In genomic region chr10:50574932-50575331, GRCh38 we compare ENCODE assay signal across 31 cellular contexts. TPM values are rescaled to one million over a fixed set of nuclear protein-coding genes. Genes with fewer than 3 reads are reported as not detected.
A peak's percentile ranks its signal among the peaks of the same experiment; 100 is the strongest.
DNase-seq lines count a peak whose midpoint lies in the region; ATAC-seq, FAIRE-seq and TF ChIP-seq lines count a peak whose summit lies in the region.
"Had no signal": no experiment of that assay in that cellular context is flagged by ENCODE, and none has a peak within 500 bp of the region (broad histone marks: within the 10 kb centered on the region; RNA-seq: fewer than 3 reads in every experiment).

No MANE protein-coding gene starts in this region.

- no peak overlapping the region for H3K4me3 ChIP-seq in K562
- no peak overlapping the region for H3K4me3 ChIP-seq in right cardiac atrium (ENCODE audit: low read length)
- H3K4me3 ChIP-seq: A549; BLaER1; BLaER1 treated with 17β-estradiol and CSF1 and Interleukin-3, amounts not matched to agents 10 nM and 100 nM had no signal

- H3K79me2 ChIP-seq in K562 (ENCODE audit: control insufficient read depth, insufficient read depth, low read length) = peaks cover 94% of the 10 kb centered on the region

- no peak for TF ChIP-seq POLR2A in K562 (conservative IDR thresholded peaks at IDR 0.05)
- TF ChIP-seq POLR2A in erythroblast (IDR thresholded peaks at IDR 0.05; ENCODE audit: low read length) = no peak

- no peaks in the 10 kb centered on the region for H4K20me1 ChIP-seq in K562 (replicated peaks; ENCODE audit: control insufficient read depth, insufficient read depth, low read length)

- POLR2A ChIA-PET in K562 (lab: Yijun Ruan, JAX) = interaction anchor here (0.8 to 5.5 kb wide), 5 partner anchors 7 to 192 kb away, joined by 3 to 67 read pairs (median 5); no protein-coding TSS in a partner anchor

- H3K4me1 ChIP-seq in K562 (replicated peaks in 1 of 2; ENCODE audit: control insufficient read depth in 2 of 2, insufficient read depth in 2 of 2, low read length in 2 of 2) = peaks cover 45 to 85% of the 10 kb centered on the region in 2 experiments
- peaks cover 3% of the 10 kb centered on the region for H3K4me1 ChIP-seq in right cardiac atrium (ENCODE audit: control insufficient read depth, insufficient read depth, low read length)

- no TSS peak for BruUV-seq in K562 (replicated peaks; lab: Mats Ljungman, UMichigan)

- H3K27me3 ChIP-seq in K562 (ENCODE audit: control insufficient read depth in 2 of 2, insufficient read depth in 2 of 2, low read length in 2 of 2) = no peaks in the 10 kb centered on the region
- no peaks in the 10 kb centered on the region for H3K27me3 ChIP-seq in right cardiac atrium (ENCODE audit: control insufficient read depth, insufficient read depth)
- H3K27me3 ChIP-seq: BE2C; BLaER1; BLaER1 treated with 17β-estradiol and CSF1 and Interleukin-3, amounts not matched to agents 10 nM and 100 nM had no signal

- H3K27ac ChIP-seq in K562 (ENCODE audit: extremely low read depth, low read depth, low read length) = peak overlapping the region; percentile 97
- H3K27ac ChIP-seq in right cardiac atrium (ENCODE audit: low read length) = no peak overlapping the region
- H3K27ac ChIP-seq: 22Rv1; A549; BLaER1; BLaER1 treated with 17β-estradiol and CSF1 and Interleukin-3, amounts not matched to agents 10 nM and 100 nM; C4-2B had no signal

- TF ChIP-seq EP300 in K562 (IDR thresholded peaks at IDR 0.05; ENCODE audit: low read length) = no peak; the same call in 1 of the 2 replicates

- FAIRE-seq in K562 (lab: Jason Lieb, UNC) = no peak
- FAIRE-seq: A204.1, A549, D721Med had no signal

- no peak overlapping the region for H2AFZ ChIP-seq in K562 (ENCODE audit: low read depth, low read length)

- TF ChIP-seq CTCF in K562 (IDR thresholded peaks at IDR 0.05 in 2 of 3, conservative IDR thresholded peaks at IDR 0.05 in 1 of 3; ENCODE audit: insufficient read depth in 2 of 3, low read depth in 1 of 3, low read length in 3 of 3) = no peak

- ATAC-seq in K562 (no peak), GM21515 (IDR thresholded peaks at IDR 0.05; ENCODE audit: unreplicated experiment) (no peak), right cardiac atrium (no peak)
- ATAC-seq: A549; CD8-positive, alpha-beta T cell had no signal

- intact Hi-C loops in K562 (cut with micrococcal nuclease) (no loop called here), right cardiac atrium (cut with DNase I) (no loop called here)

- no peak for TF ChIP-seq RAD21 in K562 (CRISPR knock-in tag; conservative IDR thresholded peaks at IDR 0.05 in 1 of 2, IDR thresholded peaks at IDR 0.05 in 1 of 2)

- DNase-seq in K562 (ENCODE audit: extremely low read depth in 1 of 4, low spot score in 3 of 4) = no peak
- peak; percentile 47 to 64 for DNase-seq in erythroblast (lab: John Stamatoyannopoulos, UW)
- no peak for DNase-seq in right cardiac atrium
- DNase-seq: 8988T; ACHN; AML-193; BE2C; C1 segment of cervical spinal cord; Caco-2; Calu3; CD4-positive, alpha-beta memory T cell; CD4-positive, alpha-beta T cell; CD4-positive, CD25-positive, alpha-beta regulatory T cell; CD8-positive, alpha-beta memory T cell; CD8-positive, alpha-beta T cell; COR-L47; DMS 273 treated with DMSO at 0.1 percent for 48 hours; DMS153; DMS53; DMS79; DMS79 treated with DMSO at 0.1 percent for 48 hours; DND-41; EL had no signal

- in situ Hi-C loops in K562 (cut with MboI) = no loop called here

- H3K9me3 ChIP-seq in K562 (replicated peaks; ENCODE audit: control insufficient read depth, insufficient read depth, low read depth, low read length) = no peaks in the 10 kb centered on the region
- no peaks in the 10 kb centered on the region for H3K9me3 ChIP-seq in right cardiac atrium (ENCODE audit: control insufficient read depth, low read length)
- H3K9me3 ChIP-seq: A549, BE2C, BLaER1, Caco-2 had no signal

- CTCF ChIA-PET in K562 (lab: Yijun Ruan, JAX; ENCODE audit: low intra/inter-chr PET ratio) = no interaction called here

- peak overlapping the region; percentile 53 for H3K4me2 ChIP-seq in K562 (ENCODE audit: insufficient read depth, low read length)
- H3K4me2 ChIP-seq: A549; BLaER1; BLaER1 treated with 17β-estradiol and CSF1 and Interleukin-3, amounts not matched to agents 10 nM and 100 nM had no signal

- WGBS in K562 (ENCODE audit: insufficient coverage, low coverage, missing lambda C conversion rate) = 25% methylated on average over 5 of the region's 5 CpGs
- WGBS in right cardiac atrium = 97% methylated on average over 5 of the region's 5 CpGs

- no peaks in the 10 kb centered on the region for H3K9me1 ChIP-seq in K562 (ENCODE audit: control insufficient read depth, insufficient read depth, low read length)

- H3K36me3 ChIP-seq in K562 (ENCODE audit: control insufficient read depth, insufficient read depth, low read length) = no peaks in the 10 kb centered on the region; the same call in 1 of the 3 replicates
- H3K36me3 ChIP-seq: BE2C; BLaER1; BLaER1 treated with 17β-estradiol and CSF1 and Interleukin-3, amounts not matched to agents 10 nM and 100 nM had no signal

- peak overlapping the region in 1 of 2 experiments; percentile 86; a peak in 2 of 4 replicates for H3K9ac ChIP-seq in K562 (ENCODE audit: insufficient read depth in 1 of 2, low read depth in 2 of 2, low read length in 2 of 2)
- H3K9ac ChIP-seq: BLaER1; BLaER1 treated with 17β-estradiol and CSF1 and Interleukin-3, amounts not matched to agents 10 nM and 100 nM had no signal

TF ChIP-seq in K562, 482 proteins besides CTCF, POLR2A, EP300 and RAD21:
- TF ChIP-seq TCF3 (CRISPR knock-in tag; IDR thresholded peaks at IDR 0.05) (peak; percentile 35), EGR1 (conservative IDR thresholded peaks at IDR 0.05) (peak; percentile 86), SMC3 (conservative IDR thresholded peaks at IDR 0.05; ENCODE audit: insufficient read depth, low read depth, low read length) (no peak), CBFA2T3 (IDR thresholded peaks at IDR 0.05) (peak; percentile 52; the same call in 1 of the 2 replicates), GABPB2 (CRISPR knock-in tag; conservative IDR thresholded peaks at IDR 0.05) (0 out of 2 replicates have a peak, but pooled peaks have one; percentile 10), NCOA2 (IDR thresholded peaks at IDR 0.05; ENCODE audit: partially characterized antibody in 2 of 2) (no peak), ZNF445 (CRISPR knock-in tag; IDR thresholded peaks at IDR 0.05; ENCODE audit: low read depth) (no peak), TEAD4 (IDR thresholded peaks at IDR 0.05; ENCODE audit: low read length) (peak; percentile 27; the same call in 1 of the 2 replicates), TEAD4 (CRISPR knock-in tag; IDR thresholded peaks at IDR 0.05; ENCODE audit: borderline replicate concordance) (no peak), SMARCA4 (IDR thresholded peaks at IDR 0.05) (peak; percentile 12; the same call in 1 of the 2 replicates), ADNP (tag; IDR thresholded peaks at IDR 0.05) (0 out of 2 replicates have a peak, but pooled peaks have one; percentile 22), ARID1B (IDR thresholded peaks at IDR 0.05) (peak; percentile 16; the same call in 1 of the 2 replicates)
- TF ChIP-seq, protein P1, sequence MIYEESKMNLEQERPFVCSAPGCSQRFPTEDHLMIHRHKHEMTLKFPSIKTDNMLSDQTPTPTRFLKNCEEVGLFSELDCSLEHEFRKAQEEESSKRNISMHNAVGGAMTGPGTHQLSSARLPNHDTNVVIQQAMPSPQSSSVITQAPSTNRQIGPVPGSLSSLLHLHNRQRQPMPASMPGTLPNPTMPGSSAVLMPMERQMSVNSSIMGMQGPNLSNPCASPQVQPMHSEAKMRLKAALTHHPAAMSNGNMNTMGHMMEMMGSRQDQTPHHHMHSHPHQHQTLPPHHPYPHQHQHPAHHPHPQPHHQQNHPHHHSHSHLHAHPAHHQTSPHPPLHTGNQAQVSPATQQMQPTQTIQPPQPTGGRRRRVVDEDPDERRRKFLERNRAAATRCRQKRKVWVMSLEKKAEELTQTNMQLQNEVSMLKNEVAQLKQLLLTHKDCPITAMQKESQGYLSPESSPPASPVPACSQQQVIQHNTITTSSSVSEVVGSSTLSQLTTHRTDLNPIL (CRISPR knock-in tag; IDR thresholded peaks at IDR 0.05) = no peak

RNA-seq across cellular contexts. Expression of gene SGMS1, which starts 48.8 kb away (rescaled TPM):
- total RNA-seq in K562 (2011; cell fraction: chromatin; rRNA removed; ENCODE audit: low replicate concordance) = 267 and 295 TPM in 2 replicates
- total RNA-seq in K562 (2011; cell fraction: nucleolus; rRNA removed) = 202 and 204 TPM in 2 replicates
- 277 and 388 TPM in 2 replicates for total RNA-seq in K562 (2011; cell fraction: nucleoplasm; rRNA removed)
- 187 and 232 TPM in 2 replicates for total RNA-seq in K562 (2014; rRNA removed)
- total RNA-seq in K562 (2014; rRNA removed; fragmentation: Illumina TruSeq; extraction: Trizol) = 82.2 and 82.5 TPM in 2 replicates
- 82.3 and 83.8 TPM in 2 replicates for total RNA-seq in K562 (2015; rRNA removed; fragmentation: Illumina TruSeq; extraction: Trizol)
- 91.8 and 94.0 TPM in 2 replicates for total RNA-seq in K562 (2021)
- 69.8 and 89.6 TPM in 2 replicates for polyA plus RNA-seq in K562 (2011; rRNA removed)
- 58.5 and 88.3 TPM in 2 replicates for polyA plus RNA-seq in K562 (2011; cell fraction: cytosol; rRNA removed)
- 74.4 and 107 TPM in 2 replicates for polyA plus RNA-seq in K562 (2011; cell fraction: nucleus; rRNA removed)
- polyA plus RNA-seq in K562 (2012) = 27.2 and 40.1 TPM in 2 replicates
- polyA plus RNA-seq in K562 (2014; fragmentation: Illumina TruSeq; extraction: Trizol) = 61.5 and 69.7 TPM in 2 replicates
- 10 to 100 TPM; 22.6 to 25.3 TPM for polyA plus RNA-seq in K562 (2014; fragmentation: Nextera tagmentation; extraction: Ambion mirVana)
- polyA plus RNA-seq in K562 (2014; rRNA removed) = 63.2 and 82.2 TPM in 2 replicates
- polyA minus RNA-seq in K562 (2011; rRNA and poly(A)+ RNA removed) = 116 and 125 TPM in 2 replicates
- 75.6 and 79.4 TPM in 2 replicates for polyA minus RNA-seq in K562 (2011; cell fraction: cytosol; rRNA and poly(A)+ RNA removed)
- polyA minus RNA-seq in K562 (2011; cell fraction: nucleus; rRNA and poly(A)+ RNA removed) = 297 and 317 TPM in 2 replicates
- 10 to 100 TPM; 24.5 to 26.0 (median 24.9) TPM for total RNA-seq in right cardiac atrium
- polyA plus RNA-seq in right cardiac atrium = 12.0 TPM

Comparison
In these comparisons a context has a peak if more than half of its experiments do, and no peak if none do; other contexts are left out.
1. DNase-seq: peak in erythroblast (2 of 2); none in K562 (0 of 4) and right cardiac atrium (0 of 3).